In genomic region chr7:134669845-134670373, GRCh38 we compare ENCODE assay signal across 9 cellular contexts. TPM values are rescaled to one million over a fixed set of nuclear protein-coding genes. Genes with fewer than 3 reads are reported as not detected.
DNase-seq lines count a peak whose midpoint lies in the region; ATAC-seq and TF ChIP-seq lines count a peak whose summit lies in the region.
"Had no signal": no experiment of that assay in that cellular context is flagged by ENCODE, and none has a peak within 500 bp of the region (broad histone marks: within the 10 kb centered on the region; RNA-seq: fewer than 3 reads in every experiment).

No MANE protein-coding gene starts in this region.

- H3K27me3 ChIP-seq in naive thymus-derived CD4-positive, alpha-beta T cell (ENCODE audit: control insufficient read depth in 2 of 2, insufficient read depth in 2 of 2, low read length in 2 of 2), result no peaks in the 10 kb centered on the region
- H3K27me3 ChIP-seq in thoracic aorta (replicated peaks; ENCODE audit: insufficient read depth), result no peaks in the 10 kb centered on the region

- POLR2A ChIA-PET in WTC11 (lab: Charles Lee), result no interaction called here
- POLR2A ChIA-PET in naive thymus-derived CD4-positive, alpha-beta T cell (lab: Charles Lee), result interaction anchor here (0.6 to 7.2 kb wide), 13 partner anchors 15 to 500 kb away, joined by 3 to 154 read pairs (median 3); partner anchors contain the start of gene BPGM

- no peak for TF ChIP-seq CTCF in AG10803 (conservative IDR thresholded peaks at IDR 0.05; ENCODE audit: low read length)
- no peak for TF ChIP-seq CTCF in NB4 (IDR thresholded peaks at IDR 0.05; ENCODE audit: low read depth, low read length)
- TF ChIP-seq CTCF in WTC11 (IDR thresholded peaks at IDR 0.05), result no peak
- no peak for TF ChIP-seq CTCF in cardiac fibroblast (IDR thresholded peaks at IDR 0.05; ENCODE audit: low read depth, low read length)
- TF ChIP-seq CTCF in thoracic aorta (IDR thresholded peaks at IDR 0.05), result no peak
- no peak for TF ChIP-seq CTCF in GM13976 (IDR thresholded peaks at IDR 0.05; ENCODE audit: borderline replicate concordance, control extremely low read depth, extremely low read depth, insufficient read depth, missing control alignments)

- H3K27me3 Mint-ChIP-seq in WTC11 (ENCODE audit: low read depth), result no peaks in the 10 kb centered on the region
- H3K27me3 Mint-ChIP-seq in naive thymus-derived CD4-positive, alpha-beta T cell, result no peaks in the 10 kb centered on the region

- intact Hi-C loops in naive thymus-derived CD4-positive, alpha-beta T cell (cut with micrococcal nuclease), result loop anchor here (1.0 to 5.0 kb wide), 9 partner anchors 8 to 41 kb away; partner anchors contain the start of gene BPGM (in 2 of the 2)

- peak overlapping the region; percentile 95 for H3K27ac Mint-ChIP-seq in WTC11
- H3K27ac Mint-ChIP-seq in naive thymus-derived CD4-positive, alpha-beta T cell, result peak overlapping the region; percentile 79 to 100 (median 96)
- H3K27ac Mint-ChIP-seq: nephron had no signal

- no peak for TF ChIP-seq POLR2A in NB4 (IDR thresholded peaks at IDR 0.05; ENCODE audit: extremely low read depth, insufficient read length)

- peaks cover 14% of the 10 kb centered on the region for H3K36me3 Mint-ChIP-seq in WTC11
- H3K36me3 Mint-ChIP-seq in naive thymus-derived CD4-positive, alpha-beta T cell, result peaks cover 3 to 33% (median 25%) of the 10 kb centered on the region in 5 donors

- no peaks in the 10 kb centered on the region for H3K36me3 ChIP-seq in naive thymus-derived CD4-positive, alpha-beta T cell (ENCODE audit: control insufficient read depth in 2 of 3, insufficient read depth in 3 of 3, low read length in 3 of 3)
- no peaks in the 10 kb centered on the region for H3K36me3 ChIP-seq in thoracic aorta

- peak; percentile 82 for DNase-seq in AG10803 (ENCODE audit: low read depth)
- DNase-seq in NB4 (ENCODE audit: low read depth), result peak; percentile 58
- no peak for DNase-seq in WTC11 (ENCODE audit: low spot score)
- DNase-seq in cardiac fibroblast (ENCODE audit: low read depth in 2 of 2), result peak; percentile 81 to 98
- peak; percentile 41 to 95 (median 92) for DNase-seq in naive thymus-derived CD4-positive, alpha-beta T cell
- no peak for DNase-seq in thoracic aorta (ENCODE audit: low spot score)
- no peak for DNase-seq in GM13976 (ENCODE audit: low spot score)

- peak overlapping the region; percentile 84 for H3K27ac ChIP-seq in naive thymus-derived CD4-positive, alpha-beta T cell (ENCODE audit: low read depth, low read length)
- no peak overlapping the region for H3K27ac ChIP-seq in thoracic aorta

- ATAC-seq in GM21515 (IDR thresholded peaks at IDR 0.05; ENCODE audit: unreplicated experiment) (peak; percentile 70), WTC11 (peak; percentile 76), thoracic aorta (ENCODE audit: insufficient number of reproducible peaks, low FRiP score, low read depth) (peak; percentile 50)
- ATAC-seq in naive thymus-derived CD4-positive, alpha-beta T cell, result peak; percentile 98

- peaks cover 13% of the 10 kb centered on the region for H3K4me1 Mint-ChIP-seq in WTC11
- peaks cover 14 to 69% (median 63%) of the 10 kb centered on the region in 7 donors for H3K4me1 Mint-ChIP-seq in naive thymus-derived CD4-positive, alpha-beta T cell

- peaks cover 13 to 38% of the 10 kb centered on the region in 2 donors for H3K4me1 ChIP-seq in naive thymus-derived CD4-positive, alpha-beta T cell (ENCODE audit: control insufficient read depth in 2 of 2, insufficient read depth in 2 of 2, low read length in 2 of 2)
- peaks cover 10% of the 10 kb centered on the region in 2 donors for H3K4me1 ChIP-seq in thoracic aorta (ENCODE audit: control insufficient read depth in 1 of 2, low read depth in 2 of 2)

- peaks cover 12% of the 10 kb centered on the region for H3K9me3 Mint-ChIP-seq in WTC11
- H3K9me3 Mint-ChIP-seq in naive thymus-derived CD4-positive, alpha-beta T cell, result peaks cover 0 to 18% (median 2%) of the 10 kb centered on the region in 11 donors

- in situ Hi-C loops in GM13976 (cut with MboI; ENCODE audit: low sequenced_read_pairs, unreplicated experiment), result no loop called here

- CTCF ChIA-PET in WTC11 (lab: Charles Lee), result interaction anchor here (0.8 kb wide), 1 partner anchor 31 kb away, joined by 3 read pairs; no protein-coding TSS in a partner anchor
- CTCF ChIA-PET in naive thymus-derived CD4-positive, alpha-beta T cell (lab: Charles Lee), result interaction anchor here (0.8 to 2.6 kb wide), 5 partner anchors 16 to 501 kb away, joined by 3 to 12 read pairs (median 4); partner anchors contain the start of genes BPGM and CYREN

- H3K9me3 ChIP-seq in naive thymus-derived CD4-positive, alpha-beta T cell (ENCODE audit: control insufficient read depth in 2 of 3, low read length in 3 of 3), result peaks cover 0 to 6% (median 0%) of the 10 kb centered on the region in 3 experiments
- H3K9me3 ChIP-seq in thoracic aorta, result no peaks in the 10 kb centered on the region

- H3K4me3 ChIP-seq in AG10803 (ENCODE audit: low read length), result no peak overlapping the region
- H3K4me3 ChIP-seq in NB4 (ENCODE audit: low read depth, low read length), result no peak overlapping the region
- peak overlapping the region in 1 of 2 donors; percentile 29 for H3K4me3 ChIP-seq in cardiac fibroblast (replicated peaks in 1 of 2; ENCODE audit: low read depth in 2 of 2, low read length in 2 of 2)
- peak overlapping the region; percentile 25 for H3K4me3 ChIP-seq in naive thymus-derived CD4-positive, alpha-beta T cell (ENCODE audit: low read length)
- H3K4me3 ChIP-seq in thoracic aorta, result no peak overlapping the region

- H3K4me3 Mint-ChIP-seq in WTC11, result peak overlapping the region; percentile 25; the same call in 1 of the 2 replicates
- peak overlapping the region; percentile 58 to 88 (median 82) for H3K4me3 Mint-ChIP-seq in naive thymus-derived CD4-positive, alpha-beta T cell
- H3K4me3 Mint-ChIP-seq: nephron had no signal

TF ChIP-seq in WTC11, 78 proteins besides CTCF, POLR2A, EP300 and RAD21:
- TF ChIP-seq MAX (CRISPR knock-in tag; IDR thresholded peaks at IDR 0.05), result no peak
- TF ChIP-seq, protein P1, sequence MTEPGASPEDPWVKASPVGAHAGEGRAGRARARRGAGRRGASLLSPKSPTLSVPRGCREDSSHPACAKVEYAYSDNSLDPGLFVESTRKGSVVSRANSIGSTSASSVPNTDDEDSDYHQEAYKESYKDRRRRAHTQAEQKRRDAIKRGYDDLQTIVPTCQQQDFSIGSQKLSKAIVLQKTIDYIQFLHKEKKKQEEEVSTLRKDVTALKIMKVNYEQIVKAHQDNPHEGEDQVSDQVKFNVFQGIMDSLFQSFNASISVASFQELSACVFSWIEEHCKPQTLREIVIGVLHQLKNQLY (CRISPR knock-in tag; IDR thresholded peaks at IDR 0.05), result no peak

RNA-seq across cellular contexts. Expression of gene BPGM, which starts 23.3 kb away (rescaled TPM):
- total RNA-seq in WTC11 (2021), result 12.5 to 15.6 TPM (median 14.6 TPM) in 3 replicates
- 10 to 100 TPM; 12.7 to 19.2 (median 14.2) TPM for total RNA-seq in naive thymus-derived CD4-positive, alpha-beta T cell
- polyA plus RNA-seq in naive thymus-derived CD4-positive, alpha-beta T cell, result 10 to 100 TPM; 28.9 to 33.9 TPM
- 10 to 100 TPM; 20.0 to 22.3 TPM for total RNA-seq in thoracic aorta

Comparison
In these comparisons a context has a peak if more than half of its experiments do, and no peak if none do; other contexts are left out.
1. DNase-seq: peak in AG10803 (single experiment), NB4 (single experiment), cardiac fibroblast (2 of 2) and naive thymus-derived CD4-positive, alpha-beta T cell (9 of 9); none in WTC11 (single experiment), thoracic aorta (single experiment) and GM13976 (single experiment).
2. Peak in every context shown above with its lines, with median percentiles within 50 percentile points of each other: ATAC-seq.